Comparison of ENCODE assay signal across 17 cellular contexts in the genomic region with DNA sequence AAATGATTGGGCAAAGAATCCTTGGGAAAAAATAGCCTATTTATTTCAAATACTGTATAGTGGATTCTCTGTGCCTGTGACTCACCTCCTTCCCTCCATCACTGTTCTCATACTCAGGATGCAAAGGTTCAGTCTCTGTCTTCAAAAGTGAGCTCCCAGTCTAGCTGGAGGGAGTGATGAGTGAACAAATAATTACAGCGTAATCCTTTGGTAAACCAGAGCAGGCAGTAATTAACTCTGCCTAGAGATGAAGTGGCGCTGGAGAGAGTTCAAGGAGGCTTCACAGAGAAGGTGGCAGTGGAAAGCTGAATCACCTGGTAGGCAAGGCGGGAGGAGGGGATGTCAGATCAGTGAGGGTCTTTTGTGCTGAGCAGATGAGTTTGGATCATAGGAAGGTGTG. TPM values are rescaled to one million over a fixed set of nuclear protein-coding genes. Genes with fewer than 3 reads are reported as not detected.
DNase-seq lines count a peak whose midpoint lies in the region; ATAC-seq, FAIRE-seq and TF ChIP-seq lines count a peak whose summit lies in the region.
"Had no signal": no experiment of that assay in that cellular context is flagged by ENCODE, and none has a peak within 500 bp of the region (broad histone marks: within the 10 kb centered on the region; RNA-seq: fewer than 3 reads in every experiment).

No MANE protein-coding gene starts in this region.

- no peaks in the 10 kb centered on the region for H3K27me3 ChIP-seq in CD4-positive, CD25-positive, alpha-beta regulatory T cell (ENCODE audit: control insufficient read depth, insufficient read depth, low read length)
- H3K27me3 ChIP-seq in HepG2 (ENCODE audit: control insufficient read depth in 1 of 2, insufficient read depth in 2 of 2, low read length in 2 of 2), result no peaks in the 10 kb centered on the region
- H3K27me3 ChIP-seq: BE2C had no signal

- H3K36me3 Mint-ChIP-seq in CD4-positive, CD25-positive, alpha-beta regulatory T cell, result peaks cover 55% of the 10 kb centered on the region
- no peaks in the 10 kb centered on the region for H3K36me3 Mint-ChIP-seq in glutamatergic neuron (ENCODE audit: unreplicated experiment)
- peaks cover 44% of the 10 kb centered on the region for H3K36me3 Mint-ChIP-seq in activated CD8-positive, alpha-beta memory T cell treated with anti-CD3 and anti-CD28 coated beads, Interleukin-2, amount 10 ng/mL, durations not matched to agents 7 days and 5 days

- TF ChIP-seq CTCF in HEK293 (tag by site-specific recombination; IDR thresholded peaks at IDR 0.05), result no peak
- no peak for TF ChIP-seq CTCF in glutamatergic neuron (IDR thresholded peaks at IDR 0.05; ENCODE audit: partially characterized antibody, unreplicated experiment)
- TF ChIP-seq CTCF in HepG2 (CRISPR knock-in tag; IDR thresholded peaks at IDR 0.05), result no peak

- H3K9me3 ChIP-seq in CD4-positive, CD25-positive, alpha-beta regulatory T cell (ENCODE audit: control insufficient read depth in 2 of 2, low read length in 2 of 2), result no peaks in the 10 kb centered on the region
- H3K9me3 ChIP-seq in HEK293 (ENCODE audit: control insufficient read depth, insufficient read depth, low read depth, low read length) (no peaks in the 10 kb centered on the region), HepG2 (ENCODE audit: low read length) (no peaks in the 10 kb centered on the region)
- H3K9me3 ChIP-seq: BE2C had no signal

- no peaks in the 10 kb centered on the region for H3K9me3 Mint-ChIP-seq in CD4-positive, CD25-positive, alpha-beta regulatory T cell
- peaks cover 2% of the 10 kb centered on the region for H3K9me3 Mint-ChIP-seq in glutamatergic neuron (ENCODE audit: unreplicated experiment)
- H3K9me3 Mint-ChIP-seq in activated CD8-positive, alpha-beta memory T cell treated with anti-CD3 and anti-CD28 coated beads, Interleukin-2, amount 10 ng/mL, durations not matched to agents 7 days and 5 days (ENCODE audit: low read depth), result no peaks in the 10 kb centered on the region

- H2AFZ ChIP-seq in HepG2 (ENCODE audit: low read length), result no peak overlapping the region

- no peak overlapping the region for H3K4me2 ChIP-seq in HepG2 (ENCODE audit: low read depth, low read length)

- H3K9ac ChIP-seq in HepG2 (ENCODE audit: insufficient read depth, low read depth, low read length), result no peak overlapping the region

- 97% methylated on average over 3 of the region's 3 CpGs for WGBS in HepG2 (ENCODE audit: low lambda C conversion rate)

- no peak for DNase-seq in CD4-positive, CD25-positive, alpha-beta regulatory T cell
- peak; percentile 1 for DNase-seq in NCI-H524 treated with DMSO at 0.1 percent for 48 hours (lab: John Stamatoyannopoulos, UW)
- DNase-seq in glutamatergic neuron, result no peak
- DNase-seq in ecto neural progenitor cell (ENCODE audit: low spot score), result no peak
- no peak for DNase-seq in glomerular visceral epithelial cell (ENCODE audit: extremely low spot score)
- DNase-seq in HepG2 (ENCODE audit: low spot score), result no peak
- DNase-seq in activated CD8-positive, alpha-beta memory T cell treated with anti-CD3 and anti-CD28 coated beads, Interleukin-2, amount 10 ng/mL, durations not matched to agents 7 days and 5 days, result no peak
- DNase-seq: BE2C; NCI-H526 treated with DMSO at 0.1 percent for 48 hours; SIG-M5; stimulated activated CD4-positive, alpha-beta T cell treated with anti-CD3 and anti-CD28 coated beads, Interleukin-4, amount 100 ng/mL, for 24 hours; stimulated activated naive CD4-positive, alpha-beta T cell treated with Interleukin-2 at 50 U/mL for 16 hours had no signal

- H3K4me1 ChIP-seq in CD4-positive, CD25-positive, alpha-beta regulatory T cell (ENCODE audit: control insufficient read depth, insufficient read depth, low read length, poor library complexity, severe bottlenecking), result peaks cover 45% of the 10 kb centered on the region
- H3K4me1 ChIP-seq in HEK293 (ENCODE audit: control insufficient read depth, insufficient read depth, low read length) (peaks cover 5% of the 10 kb centered on the region; the same call in 1 of the 2 replicates), HepG2 (ENCODE audit: insufficient read depth, low read length) (peaks cover 38% of the 10 kb centered on the region)

- H3K4me1 Mint-ChIP-seq in CD4-positive, CD25-positive, alpha-beta regulatory T cell, result peaks cover 25 to 92% (median 71%) of the 10 kb centered on the region in 4 donors
- peaks cover 11% of the 10 kb centered on the region for H3K4me1 Mint-ChIP-seq in glutamatergic neuron (ENCODE audit: low read depth, unreplicated experiment)
- H3K4me1 Mint-ChIP-seq in activated CD8-positive, alpha-beta memory T cell treated with anti-CD3 and anti-CD28 coated beads, Interleukin-2, amount 10 ng/mL, durations not matched to agents 7 days and 5 days, result peaks cover 74% of the 10 kb centered on the region

- peak overlapping the region in 1 of 4 donors; percentile 44 for H3K4me3 Mint-ChIP-seq in CD4-positive, CD25-positive, alpha-beta regulatory T cell
- no peak overlapping the region for H3K4me3 Mint-ChIP-seq in glutamatergic neuron (ENCODE audit: unreplicated experiment)
- H3K4me3 Mint-ChIP-seq in activated CD8-positive, alpha-beta memory T cell treated with anti-CD3 and anti-CD28 coated beads, Interleukin-2, amount 10 ng/mL, durations not matched to agents 7 days and 5 days, result no peak overlapping the region

- intact Hi-C loops in HepG2 (cut with micrococcal nuclease; ENCODE audit: unreplicated experiment), result no loop called here

- H3K36me3 ChIP-seq in CD4-positive, CD25-positive, alpha-beta regulatory T cell (ENCODE audit: control insufficient read depth, insufficient read depth, low read length), result peaks cover 24% of the 10 kb centered on the region
- H3K36me3 ChIP-seq in HEK293 (ENCODE audit: control insufficient read depth in 2 of 2, insufficient read depth in 1 of 2, low read length in 2 of 2) (peaks cover 12 to 77% of the 10 kb centered on the region in 2 experiments), HepG2 (replicated peaks in 1 of 2; ENCODE audit: control insufficient read depth in 1 of 2, insufficient read depth in 2 of 2, low read length in 2 of 2) (peaks cover 14 to 50% of the 10 kb centered on the region in 2 experiments)
- H3K36me3 ChIP-seq: BE2C had no signal

- no peak for TF ChIP-seq POLR2A in HepG2 (IDR thresholded peaks at IDR 0.05; ENCODE audit: insufficient read depth in 1 of 2, low read depth in 2 of 2, low read length in 2 of 2)

- H4K20me1 ChIP-seq in HepG2 (ENCODE audit: insufficient read depth, low read length), result peaks cover 14% of the 10 kb centered on the region

- peak overlapping the region; percentile 28 to 85 (median 74) for H3K27ac Mint-ChIP-seq in CD4-positive, CD25-positive, alpha-beta regulatory T cell
- H3K27ac Mint-ChIP-seq in glutamatergic neuron (ENCODE audit: unreplicated experiment), result peak overlapping the region; percentile 53
- H3K27ac Mint-ChIP-seq in activated CD8-positive, alpha-beta memory T cell treated with anti-CD3 and anti-CD28 coated beads, Interleukin-2, amount 10 ng/mL, durations not matched to agents 7 days and 5 days, result no peak overlapping the region

- no peak overlapping the region for H3K4me3 ChIP-seq in CD4-positive, CD25-positive, alpha-beta regulatory T cell (ENCODE audit: low read depth, low read length)
- H3K4me3 ChIP-seq in HEK293 (ENCODE audit: low read depth, low read length), result no peak overlapping the region
- no peak overlapping the region for H3K4me3 ChIP-seq in HepG2 (replicated peaks in 1 of 3; ENCODE audit: insufficient read depth in 1 of 3, low read depth in 2 of 3, low read length in 3 of 3)

- ATAC-seq in CD4-positive, CD25-positive, alpha-beta regulatory T cell (ENCODE audit: low read depth in 2 of 2), result no peak
- ATAC-seq in HepG2, result no peak
- ATAC-seq in activated CD8-positive, alpha-beta memory T cell treated with anti-CD3 and anti-CD28 coated beads, Interleukin-2, amount 10 ng/mL, durations not matched to agents 7 days and 5 days, result no peak

- no peak for FAIRE-seq in HepG2 (lab: Jason Lieb, UNC)
- FAIRE-seq: H1, TTC549 had no signal

- POLR2A ChIA-PET in HEK293 (lab: Yijun Ruan, JAX) (interaction anchor here (0.6 to 0.7 kb wide), 2 partner anchors 34 to 268 kb away, joined by 3 read pairs; no protein-coding TSS in a partner anchor), HepG2 (lab: Yijun Ruan, JAX) (no interaction called here)

- no peak overlapping the region for H3K27ac ChIP-seq in CD4-positive, CD25-positive, alpha-beta regulatory T cell (ENCODE audit: insufficient read depth, low read length, poor library complexity, severe bottlenecking)
- H3K27ac ChIP-seq in HEK293 (ENCODE audit: extremely low read depth, low read depth, low read length) (no peak overlapping the region; the same call in 1 of the 2 replicates), HepG2 (ENCODE audit: extremely low read length, insufficient read depth, low read length) (no peak overlapping the region)

- TF ChIP-seq RAD21 in HepG2 (CRISPR knock-in tag; IDR thresholded peaks at IDR 0.05), result no peak

- CTCF ChIA-PET in HEK293 (lab: Yijun Ruan, JAX), result interaction anchor here (0.7 to 1.0 kb wide), 4 partner anchors 23 to 402 kb away, joined by 3 to 5 read pairs (median 3); no protein-coding TSS in a partner anchor
- CTCF ChIA-PET in HepG2 (lab: Yijun Ruan, JAX; ENCODE audit: low intra/inter-chr PET ratio, low total read pairs), result no interaction called here
- CTCF ChIA-PET in activated CD8-positive, alpha-beta memory T cell treated with anti-CD3 and anti-CD28 coated beads, Interleukin-2, amount 10 ng/mL, durations not matched to agents 7 days and 5 days (lab: Charles Lee), result interaction anchor here (2.3 kb wide), 1 partner anchor 11 kb away, joined by 6 read pairs; no protein-coding TSS in a partner anchor

- in situ Hi-C loops in HepG2 (cut with HindIII; ENCODE audit: extremely low pct_ligation_motif_present, low pct_unique_long_range_greater_than_20kb), result no loop called here

- no peaks in the 10 kb centered on the region for H3K27me3 Mint-ChIP-seq in CD4-positive, CD25-positive, alpha-beta regulatory T cell
- peaks cover 2% of the 10 kb centered on the region for H3K27me3 Mint-ChIP-seq in glutamatergic neuron (ENCODE audit: unreplicated experiment)
- H3K27me3 Mint-ChIP-seq in activated CD8-positive, alpha-beta memory T cell treated with anti-CD3 and anti-CD28 coated beads, Interleukin-2, amount 10 ng/mL, durations not matched to agents 7 days and 5 days, result no peaks in the 10 kb centered on the region

- BruUV-seq in HepG2 (replicated peaks; lab: Mats Ljungman, UMichigan), result no TSS peak

- TF ChIP-seq EP300 in HepG2 (IDR thresholded peaks at IDR 0.05; ENCODE audit: low read depth in 2 of 2, low read length in 2 of 2) (no peak), HepG2 (CRISPR knock-in tag; IDR thresholded peaks at IDR 0.05; ENCODE audit: borderline replicate concordance) (no peak)

- peaks cover 77% of the 10 kb centered on the region for H3K79me2 ChIP-seq in HepG2 (ENCODE audit: insufficient read depth, low read length)

RNA-seq across cellular contexts. Expression of a gene that starts 6.5 kb away (rescaled TPM):
- total RNA-seq in CD4-positive, CD25-positive, alpha-beta regulatory T cell, result 43.5 TPM
- polyA plus RNA-seq in CD4-positive, CD25-positive, alpha-beta regulatory T cell, result 100 to 1,000 TPM; 182 to 226 (median 205) TPM
- total RNA-seq in glutamatergic neuron (ENCODE audit: unreplicated experiment) (96.8 TPM), HepG2 (2016; rRNA removed; fragmentation: Illumina TruSeq; extraction: Trizol) (105 and 130 TPM in 2 replicates)
- 22.6 and 22.7 TPM in 2 replicates for total RNA-seq in HepG2 (2016; cell fraction: cytosol; rRNA removed; fragmentation: Illumina TruSeq; extraction: Trizol; ENCODE audit: low read depth)
- total RNA-seq in HepG2 (2016; cell fraction: insoluble cytoplasmic fraction; rRNA removed; fragmentation: Illumina TruSeq; extraction: Trizol), result 106 and 144 TPM in 2 replicates
- total RNA-seq in HepG2 (2016; cell fraction: membrane; rRNA removed; fragmentation: Illumina TruSeq; extraction: Trizol), result 48.1 and 55.5 TPM in 2 replicates
- total RNA-seq in HepG2 (2016; cell fraction: nucleus; rRNA removed; fragmentation: Illumina TruSeq; extraction: Trizol), result 47.4 and 51.2 TPM in 2 replicates
- 124 and 137 TPM in 2 replicates for polyA plus RNA-seq in HepG2 (2011; rRNA removed)
- 118 and 121 TPM in 2 replicates for polyA plus RNA-seq in HepG2 (2011; cell fraction: cytosol; rRNA removed)
- polyA plus RNA-seq in HepG2 (2011; cell fraction: nucleus; rRNA removed), result 36.3 and 40.1 TPM in 2 replicates
- 107 and 124 TPM in 2 replicates for polyA plus RNA-seq in HepG2 (2012)
- polyA plus RNA-seq in HepG2 (2016; cell fraction: cytosol; fragmentation: Illumina TruSeq; extraction: Trizol; ENCODE audit: low read depth), result 26.7 and 29.0 TPM in 2 replicates
- polyA plus RNA-seq in HepG2 (2016; cell fraction: insoluble cytoplasmic fraction; fragmentation: Illumina TruSeq; extraction: Trizol; ENCODE audit: low read depth), result 184 and 199 TPM in 2 replicates
- polyA plus RNA-seq in HepG2 (2016; cell fraction: membrane; fragmentation: Illumina TruSeq; extraction: Trizol; ENCODE audit: low read depth), result 57.6 and 62.2 TPM in 2 replicates
- 105 and 115 TPM in 2 replicates for polyA plus RNA-seq in HepG2 (2016; cell fraction: nucleus; fragmentation: Illumina TruSeq; extraction: Trizol; ENCODE audit: insufficient read depth, low read depth)
- polyA minus RNA-seq in HepG2 (2011; rRNA and poly(A)+ RNA removed; ENCODE audit: low replicate concordance), result 25.9 and 35.0 TPM in 2 replicates
- 23.1 and 30.6 TPM in 2 replicates for polyA minus RNA-seq in HepG2 (2011; cell fraction: cytosol; rRNA and poly(A)+ RNA removed)
- polyA minus RNA-seq in HepG2 (2011; cell fraction: nucleus; rRNA and poly(A)+ RNA removed), result 23.6 and 37.7 TPM in 2 replicates
- total RNA-seq in activated CD8-positive, alpha-beta memory T cell treated with anti-CD3 and anti-CD28 coated beads, Interleukin-2, amount 10 ng/mL, durations not matched to agents 7 days and 5 days, result 10 to 100 TPM; 65.9 to 75.4 TPM

RNA-seq across cellular contexts. Expression of a gene that starts 40.4 kb away (rescaled TPM):
- 0.64 TPM for total RNA-seq in CD4-positive, CD25-positive, alpha-beta regulatory T cell
- polyA plus RNA-seq in CD4-positive, CD25-positive, alpha-beta regulatory T cell, result 1 to 10 TPM; 2.4 to 6.6 (median 3.7) TPM
- total RNA-seq in glutamatergic neuron (ENCODE audit: unreplicated experiment) (not detected), HepG2 (2016; rRNA removed; fragmentation: Illumina TruSeq; extraction: Trizol) (0.13 and 0.14 TPM in 2 replicates)
- total RNA-seq in HepG2 (2016; cell fraction: cytosol; rRNA removed; fragmentation: Illumina TruSeq; extraction: Trizol; ENCODE audit: low read depth), result not detected in 2 replicates
- total RNA-seq in HepG2 (2016; cell fraction: insoluble cytoplasmic fraction; rRNA removed; fragmentation: Illumina TruSeq; extraction: Trizol), result 0.06 and 0.43 TPM in 2 replicates
- total RNA-seq in HepG2 (2016; cell fraction: membrane; rRNA removed; fragmentation: Illumina TruSeq; extraction: Trizol), result 0.15 TPM in 1 of 2 replicates, not detected in the other
- 0.28 TPM in 1 of 2 replicates, not detected in the other for total RNA-seq in HepG2 (2016; cell fraction: nucleus; rRNA removed; fragmentation: Illumina TruSeq; extraction: Trizol)
- not detected in 2 replicates for polyA plus RNA-seq in HepG2 (2011; rRNA removed)
- 0.04 and 0.05 TPM in 2 replicates for polyA plus RNA-seq in HepG2 (2011; cell fraction: cytosol; rRNA removed)
- not detected in 2 replicates for polyA plus RNA-seq in HepG2 (2011; cell fraction: nucleus; rRNA removed)
- polyA plus RNA-seq in HepG2 (2012), result 0.12 TPM in 1 of 2 replicates, not detected in the other
- 0.11 and 0.15 TPM in 2 replicates for polyA plus RNA-seq in HepG2 (2016; cell fraction: cytosol; fragmentation: Illumina TruSeq; extraction: Trizol; ENCODE audit: low read depth)
- polyA plus RNA-seq in HepG2 (2016; cell fraction: insoluble cytoplasmic fraction; fragmentation: Illumina TruSeq; extraction: Trizol; ENCODE audit: low read depth), result 0.32 and 0.35 TPM in 2 replicates
- polyA plus RNA-seq in HepG2 (2016; cell fraction: membrane; fragmentation: Illumina TruSeq; extraction: Trizol; ENCODE audit: low read depth), result not detected in 2 replicates
- polyA plus RNA-seq in HepG2 (2016; cell fraction: nucleus; fragmentation: Illumina TruSeq; extraction: Trizol; ENCODE audit: insufficient read depth, low read depth), result 0.45 and 0.98 TPM in 2 replicates
- polyA minus RNA-seq in HepG2 (2011; rRNA and poly(A)+ RNA removed; ENCODE audit: low replicate concordance), result 0.28 TPM in 1 of 2 replicates, not detected in the other
- polyA minus RNA-seq in HepG2 (2011; cell fraction: cytosol; rRNA and poly(A)+ RNA removed), result not detected in 2 replicates
- not detected in 2 replicates for polyA minus RNA-seq in HepG2 (2011; cell fraction: nucleus; rRNA and poly(A)+ RNA removed)
- not detected for total RNA-seq in activated CD8-positive, alpha-beta memory T cell treated with anti-CD3 and anti-CD28 coated beads, Interleukin-2, amount 10 ng/mL, durations not matched to agents 7 days and 5 days
- total RNA-seq: dermis microvascular lymphatic vessel endothelial cell, G401 had no signal

RNA-seq across cellular contexts. Expression of a gene that starts 51.5 kb away (rescaled TPM):
- total RNA-seq in CD4-positive, CD25-positive, alpha-beta regulatory T cell, result 26.3 TPM
- polyA plus RNA-seq in CD4-positive, CD25-positive, alpha-beta regulatory T cell, result under 1 TPM; 0.22 to 0.30 (median 0.26) TPM
- total RNA-seq in glutamatergic neuron (ENCODE audit: unreplicated experiment) (92.4 TPM), HepG2 (2016; rRNA removed; fragmentation: Illumina TruSeq; extraction: Trizol) (6.8 TPM in 2 replicates)
- 0.71 and 1.2 TPM in 2 replicates for total RNA-seq in HepG2 (2016; cell fraction: cytosol; rRNA removed; fragmentation: Illumina TruSeq; extraction: Trizol; ENCODE audit: low read depth)
- total RNA-seq in HepG2 (2016; cell fraction: insoluble cytoplasmic fraction; rRNA removed; fragmentation: Illumina TruSeq; extraction: Trizol), result 6.1 and 7.2 TPM in 2 replicates
- total RNA-seq in HepG2 (2016; cell fraction: membrane; rRNA removed; fragmentation: Illumina TruSeq; extraction: Trizol), result 2.4 and 2.7 TPM in 2 replicates
- 12.1 and 16.6 TPM in 2 replicates for total RNA-seq in HepG2 (2016; cell fraction: nucleus; rRNA removed; fragmentation: Illumina TruSeq; extraction: Trizol)
- polyA plus RNA-seq in HepG2 (2011; rRNA removed), result 4.3 and 4.7 TPM in 2 replicates
- polyA plus RNA-seq in HepG2 (2011; cell fraction: cytosol; rRNA removed), result 1.7 and 2.0 TPM in 2 replicates
- polyA plus RNA-seq in HepG2 (2011; cell fraction: nucleus; rRNA removed), result 19.7 and 21.9 TPM in 2 replicates
- 6.0 and 7.3 TPM in 2 replicates for polyA plus RNA-seq in HepG2 (2012)
- 0.26 and 0.32 TPM in 2 replicates for polyA plus RNA-seq in HepG2 (2016; cell fraction: cytosol; fragmentation: Illumina TruSeq; extraction: Trizol; ENCODE audit: low read depth)
- 4.5 and 5.7 TPM in 2 replicates for polyA plus RNA-seq in HepG2 (2016; cell fraction: insoluble cytoplasmic fraction; fragmentation: Illumina TruSeq; extraction: Trizol; ENCODE audit: low read depth)
- 0.63 and 0.87 TPM in 2 replicates for polyA plus RNA-seq in HepG2 (2016; cell fraction: membrane; fragmentation: Illumina TruSeq; extraction: Trizol; ENCODE audit: low read depth)
- 24.0 and 27.9 TPM in 2 replicates for polyA plus RNA-seq in HepG2 (2016; cell fraction: nucleus; fragmentation: Illumina TruSeq; extraction: Trizol; ENCODE audit: insufficient read depth, low read depth)
- 7.6 and 10.7 TPM in 2 replicates for polyA minus RNA-seq in HepG2 (2011; rRNA and poly(A)+ RNA removed; ENCODE audit: low replicate concordance)
- 3.4 and 4.2 TPM in 2 replicates for polyA minus RNA-seq in HepG2 (2011; cell fraction: cytosol; rRNA and poly(A)+ RNA removed)
- 14.0 and 14.5 TPM in 2 replicates for polyA minus RNA-seq in HepG2 (2011; cell fraction: nucleus; rRNA and poly(A)+ RNA removed)
- total RNA-seq in activated CD8-positive, alpha-beta memory T cell treated with anti-CD3 and anti-CD28 coated beads, Interleukin-2, amount 10 ng/mL, durations not matched to agents 7 days and 5 days, result 10 to 100 TPM; 12.7 to 13.7 TPM
